8 cellular contexts compared by ENCODE assay signal in the genomic region with DNA sequence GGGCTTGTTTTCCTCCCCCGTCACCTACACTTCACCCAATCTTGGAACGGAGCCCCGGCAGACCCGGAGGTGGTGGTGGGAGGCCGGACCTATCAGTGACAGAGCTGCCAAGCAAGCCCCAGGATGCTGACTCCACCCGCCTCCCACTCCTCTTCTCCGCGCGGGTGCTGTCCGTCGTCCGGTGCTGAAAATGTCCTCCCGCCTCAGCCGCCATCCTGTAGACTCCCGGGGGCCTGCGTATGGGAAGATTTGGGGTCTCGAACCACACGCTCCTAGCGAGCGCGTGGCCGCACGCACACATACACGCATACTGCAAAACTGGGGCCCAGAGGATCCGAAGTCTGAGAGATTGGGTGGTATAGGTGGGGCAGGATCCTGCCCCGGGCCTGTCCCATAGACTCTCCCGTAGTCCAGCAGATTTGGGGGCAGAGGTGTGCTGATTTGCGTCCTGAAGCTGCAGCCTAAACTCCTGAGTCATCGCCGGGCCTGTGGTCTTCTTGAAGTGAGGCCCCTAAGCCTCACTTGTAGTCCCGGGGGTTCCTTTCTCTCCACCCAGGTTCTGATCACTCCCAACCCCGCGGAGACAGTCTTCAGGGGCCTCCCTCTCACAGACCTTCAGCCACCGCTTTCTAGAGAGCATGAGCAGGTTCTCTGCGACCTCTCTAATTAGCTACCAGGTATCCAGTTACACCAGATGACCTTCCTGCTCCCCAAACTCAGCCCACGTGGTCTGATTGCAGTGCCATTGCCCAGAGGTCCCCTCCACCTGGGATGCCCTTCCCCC. TPM values are rescaled to one million over a fixed set of nuclear protein-coding genes. Genes with fewer than 3 reads are reported as not detected.
DNase-seq lines count a peak whose midpoint lies in the region; ATAC-seq lines count a peak whose summit lies in the region.

No MANE protein-coding gene starts in this region.

- H3K4me3 ChIP-seq in ectodermal cell (ENCODE audit: insufficient read depth, low read depth, low read length): peak overlapping the region; percentile 69

- H3K4me1 ChIP-seq in ectodermal cell (ENCODE audit: control insufficient read depth, insufficient read depth, low read length): peaks cover 12% of the 10 kb centered on the region

- peaks cover 1% of the 10 kb centered on the region for H3K36me3 Mint-ChIP-seq in IgD-negative memory B cell

- H3K36me3 ChIP-seq in ectodermal cell (ENCODE audit: control insufficient read depth, insufficient read depth, low read length): no peaks in the 10 kb centered on the region

- H3K9me3 Mint-ChIP-seq in IgD-negative memory B cell: no peaks in the 10 kb centered on the region

- DNase-seq in DMS53 (lab: John Stamatoyannopoulos, UW) (peak; percentile 69), midbrain (lab: John Stamatoyannopoulos, UW) (peak; percentile 72), NCI-H187 (lab: John Stamatoyannopoulos, UW) (no peak)
- DNase-seq in stimulated activated CD8-positive, alpha-beta memory T cell treated with anti-CD3 and anti-CD28 coated beads, Interleukin-4, amount 100 ng/mL, for 48 hours: peak; percentile 90

- H3K4me3 Mint-ChIP-seq in IgD-negative memory B cell: peak overlapping the region; percentile 83 to 97 (median 90)

- no peaks in the 10 kb centered on the region for H3K9me3 ChIP-seq in ectodermal cell (ENCODE audit: control insufficient read depth, low read length)

- peaks cover 48% of the 10 kb centered on the region for H3K27me3 ChIP-seq in ectodermal cell (ENCODE audit: control insufficient read depth, insufficient read depth, low read length, poor library complexity, severe bottlenecking)

- peaks cover 15% of the 10 kb centered on the region for H3K27me3 Mint-ChIP-seq in IgD-negative memory B cell

- ATAC-seq in GM21447 (IDR thresholded peaks at IDR 0.05; ENCODE audit: unreplicated experiment): peak; percentile 42
- ATAC-seq in activated CD4-positive, CD25-positive, alpha-beta regulatory T cell treated with anti-CD3 and anti-CD28 coated beads, Interleukin-2, amount 50 U/mL, for 24 hours: peak; percentile 63 to 67

- peak overlapping the region; percentile 76 for H3K27ac ChIP-seq in ectodermal cell (ENCODE audit: insufficient read depth, low read depth, low read length, poor library complexity, severe bottlenecking)

- WGBS in ectodermal cell, 2 experiments: 15 to 16% methylated on average over 34 to 36 of the region's 36 CpGs

- peak overlapping the region; percentile 17 to 79 (median 74) for H3K27ac Mint-ChIP-seq in IgD-negative memory B cell

- H3K4me1 Mint-ChIP-seq in IgD-negative memory B cell: peaks cover 13 to 22% (median 18%) of the 10 kb centered on the region in 3 donors

RNA-seq across cellular contexts. Expression of gene YIF1A, which starts 0.8 kb away (rescaled TPM):
- 72.5 TPM for polyA plus RNA-seq in IgD-negative memory B cell
- polyA plus RNA-seq in ectodermal cell (2013, experiment 1 of 4): 30.8 TPM
- 33.2 TPM for polyA plus RNA-seq in ectodermal cell (2013, experiment 2 of 4)
- 35.0 TPM for polyA plus RNA-seq in ectodermal cell (2013, experiment 3 of 4)
- 34.7 TPM for polyA plus RNA-seq in ectodermal cell (2013, experiment 4 of 4)

RNA-seq across cellular contexts. Expression of gene TMEM151A, which starts 2.0 kb away (rescaled TPM):
- polyA plus RNA-seq in IgD-negative memory B cell: not detected
- not detected for polyA plus RNA-seq in ectodermal cell (2013, experiment 1 of 4)
- 0.07 TPM for polyA plus RNA-seq in ectodermal cell (2013, experiment 2 of 4)
- polyA plus RNA-seq in ectodermal cell (2013, experiment 3 of 4): 0.21 TPM
- polyA plus RNA-seq in ectodermal cell (2013, experiment 4 of 4): 0.12 TPM

RNA-seq across cellular contexts. Expression of gene CNIH2, which starts 11.8 kb away (rescaled TPM):
- not detected for polyA plus RNA-seq in IgD-negative memory B cell
- polyA plus RNA-seq in ectodermal cell (2013, experiment 1 of 4): 43.9 TPM
- polyA plus RNA-seq in ectodermal cell (2013, experiment 2 of 4): 33.4 TPM
- polyA plus RNA-seq in ectodermal cell (2013, experiment 3 of 4): 39.5 TPM
- 41.3 TPM for polyA plus RNA-seq in ectodermal cell (2013, experiment 4 of 4)

RNA-seq across cellular contexts. Expression of gene RAB1B, which starts 21.3 kb away (rescaled TPM):
- polyA plus RNA-seq in IgD-negative memory B cell: 14.8 TPM
- polyA plus RNA-seq in ectodermal cell (2013, experiment 1 of 4): 123 TPM
- 123 TPM for polyA plus RNA-seq in ectodermal cell (2013, experiment 2 of 4)
- polyA plus RNA-seq in ectodermal cell (2013, experiment 3 of 4): 104 TPM
- polyA plus RNA-seq in ectodermal cell (2013, experiment 4 of 4): 116 TPM

RNA-seq across cellular contexts. Expression of gene CD248, which starts 27.1 kb away (rescaled TPM):
- polyA plus RNA-seq in IgD-negative memory B cell: 0.19 TPM
- polyA plus RNA-seq in ectodermal cell (2013, experiment 1 of 4): 3.7 TPM
- 4.4 TPM for polyA plus RNA-seq in ectodermal cell (2013, experiment 2 of 4)
- polyA plus RNA-seq in ectodermal cell (2013, experiment 3 of 4): 5.5 TPM
- polyA plus RNA-seq in ectodermal cell (2013, experiment 4 of 4): 6.2 TPM

Comparison
In these comparisons a context has a peak if more than half of its experiments do, and no peak if none do; other contexts are left out.
1. DNase-seq: peak in DMS53 (single experiment), midbrain (single experiment) and stimulated activated CD8-positive, alpha-beta memory T cell treated with anti-CD3 and anti-CD28 coated beads, Interleukin-4, amount 100 ng/mL, for 48 hours (single experiment); none in NCI-H187 (0 of 2).